In genomic region chr10:119368991-119369869, GRCh38 we compare ENCODE assay signal across 1 cellular context.
A peak's percentile ranks its signal among the peaks of the same experiment; 100 is the strongest.
TF ChIP-seq lines count a peak whose summit lies in the region.

No MANE protein-coding gene starts in this region.

TF ChIP-seq in GM12878, 131 proteins besides CTCF, POLR2A, EP300 and RAD21 (continued from another document):
- TF ChIP-seq ZBTB11 (CRISPR knock-in tag; IDR thresholded peaks at IDR 0.05) (no peak), RUNX3 (IDR thresholded peaks at IDR 0.05; ENCODE audit: low read length) (peak; percentile 64; the same call in 1 of the 2 replicates), PRDM15 (CRISPR knock-in tag; IDR thresholded peaks at IDR 0.05) (no peak), NR2C1 (IDR thresholded peaks at IDR 0.05) (no peak)
